Comparison of ENCODE assay signal across 20 cellular contexts in the genomic region with DNA sequence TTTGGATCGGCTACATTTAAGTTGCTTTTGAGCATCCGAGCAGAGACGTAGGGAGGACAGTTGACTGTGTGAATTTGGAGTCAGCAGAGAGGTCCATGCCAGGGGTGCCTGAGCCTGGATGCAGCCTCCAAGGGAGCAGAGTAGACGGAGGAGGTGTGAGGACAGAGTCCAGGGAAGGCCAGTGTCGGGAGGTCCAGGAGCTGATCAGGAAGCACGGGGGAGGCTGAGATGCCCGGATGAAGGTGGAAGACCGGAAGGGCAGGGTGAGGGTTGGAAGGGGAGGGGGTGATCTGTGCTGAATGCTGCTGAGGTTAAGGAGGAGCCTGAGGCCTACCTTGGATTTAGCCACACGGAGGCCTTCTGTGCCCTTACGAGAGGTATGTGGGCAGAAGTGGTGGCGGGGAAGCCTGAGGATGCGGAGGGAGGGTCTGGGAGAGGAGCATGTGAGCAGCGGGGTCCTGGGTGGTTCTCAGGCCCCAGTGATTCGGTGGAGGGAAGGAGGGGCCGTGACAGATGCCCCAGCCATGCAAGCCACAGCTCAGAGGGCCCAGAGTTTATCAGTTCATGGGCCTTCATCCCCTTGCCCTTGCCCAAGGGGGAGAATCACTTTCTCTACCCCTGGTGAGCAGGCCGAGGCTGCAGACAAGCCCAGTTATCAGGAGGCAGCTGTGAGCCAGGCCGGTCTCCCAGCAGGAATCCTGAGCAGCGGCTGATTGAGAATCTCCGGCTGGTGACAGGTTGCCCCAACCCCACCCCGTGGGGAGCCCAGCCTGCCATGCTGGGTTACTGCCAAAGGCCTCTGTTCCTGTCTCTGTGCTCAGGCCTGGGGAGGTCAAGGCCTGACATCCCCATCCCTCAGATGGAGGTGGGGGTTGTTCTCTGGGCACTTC. TPM values are rescaled to one million over a fixed set of nuclear protein-coding genes. Genes with fewer than 3 reads are reported as not detected.
"Had no signal": no experiment of that assay in that cellular context is flagged by ENCODE, and none has a peak within 500 bp of the region (broad histone marks: within the 10 kb centered on the region; RNA-seq: fewer than 3 reads in every experiment).

No MANE protein-coding gene starts in this region.

- H3K9me3 ChIP-seq: lower lobe of right lung, sigmoid colon, tibial nerve, vagina had no signal

- H3K4me3 ChIP-seq: hepatocyte, lower lobe of right lung, sigmoid colon, tibial nerve, vagina had no signal

- H3K36me3 ChIP-seq: brain microvascular endothelial cell, vagina had no signal

- H3K79me2 ChIP-seq: hepatocyte had no signal

- H3K27ac ChIP-seq: brain microvascular endothelial cell, hepatocyte, lower lobe of right lung, sigmoid colon, tibial nerve, vagina had no signal

- H2AFZ ChIP-seq: hepatocyte had no signal

- H3K27me3 ChIP-seq: brain microvascular endothelial cell, hepatocyte, sigmoid colon, tibial nerve, vagina had no signal

- H3K4me2 ChIP-seq: hepatocyte had no signal

- DNase-seq: activated CD4-positive, alpha-beta T cell treated with anti-CD3 and anti-CD28 coated beads, Interleukin-2, amount 50 U/mL, for 4 hours; activated CD4-positive, CD25-positive, alpha-beta regulatory T cell treated with anti-CD3 and anti-CD28 coated beads, Interleukin-2, amount 50 U/mL, for 72 hours; activated CD8-positive, alpha-beta memory T cell treated with anti-CD3 and anti-CD28 coated beads, Interleukin-2, amount 10 ng/mL, durations not matched to agents 7 days and 5 days; activated effector memory CD4-positive, alpha-beta T cell treated with Interleukin-2 at 50 U/mL for 16 hours; activated T-cell treated with anti-CD3 and anti-CD28 coated beads, Interleukin-2, amount 50 U/mL, for 24 hours; amygdala; brain microvascular endothelial cell; erythroblast; kidney glomerular epithelial cell; lower lobe of right lung; midbrain; nucleus accumbens; sigmoid colon; stimulated activated CD4-positive, alpha-beta T cell treated with anti-CD3 and anti-CD28 coated beads, Interleukin-2, amount 100 ng/mL, for 24 hours; stimulated activated naive B cell treated with anti-CD40 and anti-IgM and Interleukin-4, amounts not matched to agents 10 μg/mL and 1 μg/mL and 100 μg/mL, for 72 hours had no signal

- H3K4me1 ChIP-seq: vagina had no signal

- ATAC-seq: activated CD8-positive, alpha-beta memory T cell treated with anti-CD3 and anti-CD28 coated beads, Interleukin-2, amount 10 ng/mL, durations not matched to agents 7 days and 5 days; lower lobe of right lung; stimulated activated naive B cell treated with anti-CD40 and anti-IgM and Interleukin-4, amounts not matched to agents 10 μg/mL and 1 μg/mL and 100 μg/mL, for 72 hours had no signal

RNA-seq across cellular contexts. Expression of a gene that starts 53.9 kb away (rescaled TPM):
- total RNA-seq: activated CD8-positive, alpha-beta memory T cell treated with anti-CD3 and anti-CD28 coated beads, Interleukin-2, amount 10 ng/mL, durations not matched to agents 7 days and 5 days; hepatocyte; lower lobe of right lung; pulmonary artery endothelial cell; sigmoid colon; subcutaneous adipose tissue; tibial nerve; vagina had no signal
